ENCODE assay signal across 23 cellular contexts in the genomic region with DNA sequence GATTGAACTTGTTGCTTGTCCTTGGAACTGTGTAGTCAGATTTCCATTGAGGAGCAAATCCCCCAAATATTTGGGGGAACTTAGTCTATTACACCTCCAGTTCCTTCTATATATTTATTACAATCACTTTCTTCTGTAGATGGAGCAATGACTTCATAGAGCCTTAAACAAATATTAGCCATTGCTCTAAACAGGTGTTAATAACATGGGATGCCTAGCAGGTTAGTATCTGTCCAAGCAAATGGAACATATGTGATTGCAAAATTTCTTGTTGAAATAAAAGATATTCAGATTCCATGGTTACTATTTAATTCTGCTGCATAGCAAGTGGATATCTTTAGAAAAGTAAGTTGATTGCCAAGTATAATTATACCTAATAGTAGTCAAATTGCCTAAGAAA.
DNase-seq lines count a peak whose midpoint lies in the region; ATAC-seq and TF ChIP-seq lines count a peak whose summit lies in the region.
"Had no signal": no experiment of that assay in that cellular context is flagged by ENCODE, and none has a peak within 500 bp of the region (broad histone marks: within the 10 kb centered on the region; RNA-seq: fewer than 3 reads in every experiment).

No MANE protein-coding gene starts in this region.

- no peak overlapping the region for H3K9ac ChIP-seq in endocrine pancreas (ENCODE audit: control insufficient read depth, insufficient read depth, low read length)
- H3K9ac ChIP-seq: BLaER1 had no signal

- H3K9me2 ChIP-seq in OCI-LY7 (ENCODE audit: insufficient read depth, low read length), result no peaks in the 10 kb centered on the region

- CTCF ChIA-PET in OCI-LY7 (lab: Charles Lee; ENCODE audit: unreplicated experiment), result no interaction called here

- DNase-seq in DMS53 treated with DMSO at 0.1 percent for 48 hours (lab: John Stamatoyannopoulos, UW; ENCODE audit: unreplicated experiment), result peak; percentile 24
- DNase-seq in osteoblast (ENCODE audit: insufficient read length, low spot score, missing footprints), result peak; percentile 53
- no peak for DNase-seq in H7
- no peak for DNase-seq in OCI-LY7 (ENCODE audit: low spot score)
- DNase-seq in NCI-H1417 (lab: John Stamatoyannopoulos, UW), result no peak
- DNase-seq: 8988T; ACHN; BE2C; C1 segment of cervical spinal cord; CD4-positive, alpha-beta memory T cell; CD4-positive, CD25-positive, alpha-beta regulatory T cell; CD8-positive, alpha-beta memory T cell; COR-L47; DMS 273 treated with DMSO at 0.1 percent for 48 hours; DMS153; DMS79; DND-41; EL; GDM1 had no signal

- TF ChIP-seq CTCF in osteoblast (IDR thresholded peaks at IDR 0.05; ENCODE audit: extremely low read depth, low read depth, low read length) (no peak), OCI-LY7 (conservative IDR thresholded peaks at IDR 0.05; ENCODE audit: low read length) (no peak)

- H3K27me3 ChIP-seq in endocrine pancreas (ENCODE audit: control insufficient read depth, insufficient read depth, low read length), result no peaks in the 10 kb centered on the region
- H3K27me3 ChIP-seq in osteoblast (ENCODE audit: insufficient read depth, low read length), result no peaks in the 10 kb centered on the region
- no peaks in the 10 kb centered on the region for H3K27me3 ChIP-seq in H7 (ENCODE audit: control insufficient read depth, insufficient read depth, low read length)
- H3K27me3 ChIP-seq: BE2C, BLaER1 had no signal

- H3K9me3 ChIP-seq in endocrine pancreas (ENCODE audit: control insufficient read depth, low read length), result no peaks in the 10 kb centered on the region
- no peaks in the 10 kb centered on the region for H3K9me3 ChIP-seq in osteoblast (ENCODE audit: low read depth, low read length)
- H3K9me3 ChIP-seq in OCI-LY7 (ENCODE audit: low read length), result no peaks in the 10 kb centered on the region
- H3K9me3 ChIP-seq: BE2C, BLaER1 had no signal

- POLR2A ChIA-PET in OCI-LY7 (lab: Charles Lee), result no interaction called here

- H3K36me3 ChIP-seq in endocrine pancreas (ENCODE audit: control insufficient read depth, insufficient read depth, low read length) (no peaks in the 10 kb centered on the region), osteoblast (ENCODE audit: insufficient read depth, low read length) (no peaks in the 10 kb centered on the region), H7 (replicated peaks; ENCODE audit: control insufficient read depth, insufficient read depth, low read length) (no peaks in the 10 kb centered on the region), OCI-LY7 (ENCODE audit: insufficient read depth, low read length) (no peaks in the 10 kb centered on the region)
- H3K36me3 ChIP-seq: BE2C, BLaER1 had no signal

- H3K4me1 ChIP-seq in endocrine pancreas (ENCODE audit: control insufficient read depth, insufficient read depth, low read length), result peaks cover 9% of the 10 kb centered on the region
- H3K4me1 ChIP-seq in osteoblast (ENCODE audit: insufficient read depth, low read length), result peaks cover 10% of the 10 kb centered on the region
- H3K4me1 ChIP-seq in OCI-LY7 (ENCODE audit: insufficient read depth, low read length, poor library complexity, severe bottlenecking), result peaks cover 7% of the 10 kb centered on the region
- H3K4me1 ChIP-seq: BLaER1 had no signal

- no peak for ATAC-seq in GM21526 (IDR thresholded peaks at IDR 0.05; ENCODE audit: low FRiP score, unreplicated experiment)
- ATAC-seq: GM12878 had no signal

- BruUV-seq in OCI-LY7 (replicated peaks; lab: Mats Ljungman, UMichigan), result no TSS peak

- H2AFZ ChIP-seq in osteoblast (ENCODE audit: low read length) (no peak overlapping the region), OCI-LY7 (ENCODE audit: low read length) (no peak overlapping the region)

- H3K27ac ChIP-seq in osteoblast (ENCODE audit: low read depth, low read length) (no peak overlapping the region), OCI-LY7 (ENCODE audit: low read depth, low read length, poor library complexity, severe bottlenecking) (no peak overlapping the region)
- H3K27ac ChIP-seq: BLaER1 had no signal

- H4K20me1 ChIP-seq in osteoblast (ENCODE audit: insufficient read depth, low read length) (no peaks in the 10 kb centered on the region), OCI-LY7 (ENCODE audit: insufficient read depth, low read length) (no peaks in the 10 kb centered on the region)
- H4K20me1 ChIP-seq: BLaER1 had no signal

- H3K4me3 ChIP-seq in endocrine pancreas (ENCODE audit: control insufficient read depth, insufficient read depth, low read length) (peak overlapping the region; percentile 1), osteoblast (ENCODE audit: insufficient read depth, low read length) (no peak overlapping the region), H7 (ENCODE audit: insufficient read depth, low read depth, low read length) (no peak overlapping the region), OCI-LY7 (ENCODE audit: low read depth, low read length, poor library complexity, severe bottlenecking) (no peak overlapping the region)
- H3K4me3 ChIP-seq: BLaER1, GM12878 had no signal

- H3K4me2 ChIP-seq in osteoblast (ENCODE audit: insufficient read depth, low read length) (no peak overlapping the region), OCI-LY7 (ENCODE audit: low read length) (no peak overlapping the region)
- H3K4me2 ChIP-seq: BLaER1 had no signal

- intact Hi-C loops in OCI-LY7 (cut with micrococcal nuclease; ENCODE audit: unreplicated experiment), result no loop called here

- H3K79me2 ChIP-seq in osteoblast (ENCODE audit: insufficient read depth, low read length) (no peaks in the 10 kb centered on the region), OCI-LY7 (ENCODE audit: insufficient read depth, low read depth, low read length) (no peaks in the 10 kb centered on the region)

Comparison
In these comparisons a context has a peak if more than half of its experiments do, and no peak if none do; other contexts are left out.
1. DNase-seq: peak in DMS53 treated with DMSO at 0.1 percent for 48 hours (single experiment) and osteoblast (single experiment); none in H7 (single experiment), OCI-LY7 (single experiment) and NCI-H1417 (0 of 3).